Comparison of ENCODE assay signal across 22 cellular contexts in genomic region chr17:14690704-14691103, GRCh38.
DNase-seq lines count a peak whose midpoint lies in the region; ATAC-seq, FAIRE-seq and TF ChIP-seq lines count a peak whose summit lies in the region.
"Had no signal": no experiment of that assay in that cellular context is flagged by ENCODE, and none has a peak within 500 bp of the region (broad histone marks: within the 10 kb centered on the region; RNA-seq: fewer than 3 reads in every experiment).

No MANE protein-coding gene starts in this region.

- H3K4me1 ChIP-seq in HEK293 (ENCODE audit: control insufficient read depth, insufficient read depth, low read length) (no peaks in the 10 kb centered on the region), pancreas (no peaks in the 10 kb centered on the region)
- H3K4me1 ChIP-seq: Caco-2 had no signal

- DNase-seq in frontal cortex (ENCODE audit: low spot score in 2 of 2) (no peak), pancreas (no peak), NCI-H2196 treated with DMSO at 0.1 percent for 48 hours (lab: John Stamatoyannopoulos, UW; ENCODE audit: unreplicated experiment) (no peak)
- DNase-seq in activated naive CD4-positive, alpha-beta T cell treated with anti-CD3 and anti-CD28 coated beads, Interleukin-2, amount 10 ng/mL, durations not matched to agents 7 days and 5 days, result no peak
- DNase-seq: 8988T; Caco-2; CD4-positive, CD25-positive, alpha-beta regulatory T cell; CD8-positive, alpha-beta T cell; DMS153; DND-41; GDM1; GOT3; HCEC 1CT had no signal

- CTCF ChIA-PET in HEK293 (lab: Yijun Ruan, JAX), result no interaction called here
- CTCF ChIA-PET in activated naive CD4-positive, alpha-beta T cell treated with anti-CD3 and anti-CD28 coated beads, Interleukin-2, amount 10 ng/mL, durations not matched to agents 7 days and 5 days (lab: Charles Lee), result no interaction called here

- POLR2A ChIA-PET in HEK293 (lab: Yijun Ruan, JAX), result no interaction called here

- no peak overlapping the region for H3K27ac Mint-ChIP-seq in activated naive CD4-positive, alpha-beta T cell treated with anti-CD3 and anti-CD28 coated beads, Interleukin-2, amount 10 ng/mL, durations not matched to agents 7 days and 5 days
- H3K27ac Mint-ChIP-seq: B cell; CD4-positive, CD25-positive, alpha-beta regulatory T cell; CD8-positive, alpha-beta T cell had no signal

- 0 out of 3 replicates have a peak, but pooled peaks cover 0 to 5% of the 10 kb centered on the region in 2 experiments for H3K36me3 ChIP-seq in HEK293 (ENCODE audit: control insufficient read depth in 2 of 2, insufficient read depth in 1 of 2, low read length in 2 of 2)
- no peaks in the 10 kb centered on the region for H3K36me3 ChIP-seq in pancreas
- H3K36me3 ChIP-seq: BLaER1 had no signal

- H3K27me3 ChIP-seq in pancreas, result no peaks in the 10 kb centered on the region
- H3K27me3 ChIP-seq: BLaER1 had no signal

- no peak overlapping the region for H3K4me3 Mint-ChIP-seq in activated naive CD4-positive, alpha-beta T cell treated with anti-CD3 and anti-CD28 coated beads, Interleukin-2, amount 10 ng/mL, durations not matched to agents 7 days and 5 days
- H3K4me3 Mint-ChIP-seq: B cell; CD4-positive, CD25-positive, alpha-beta regulatory T cell; CD8-positive, alpha-beta T cell had no signal

- 35 to 45% methylated on average over 2 of the region's 2 CpGs for WGBS in pancreas, 2 donors

- H3K4me3 ChIP-seq in HEK293 (ENCODE audit: low read depth, low read length), result no peak overlapping the region
- no peak overlapping the region for H3K4me3 ChIP-seq in pancreas
- H3K4me3 ChIP-seq: BLaER1 had no signal

- H3K4me1 Mint-ChIP-seq in activated naive CD4-positive, alpha-beta T cell treated with anti-CD3 and anti-CD28 coated beads, Interleukin-2, amount 10 ng/mL, durations not matched to agents 7 days and 5 days, result no peaks in the 10 kb centered on the region
- H3K4me1 Mint-ChIP-seq: B cell had no signal

- FAIRE-seq in A204.1 (lab: Jason Lieb, UNC), result peak; percentile 83
- FAIRE-seq in frontal cortex (lab: Jason Lieb, UNC), result peak; percentile 94
- FAIRE-seq in pancreas (lab: Jason Lieb, UNC), result peak; percentile 54
- FAIRE-seq: GM12891, GM18507, H54 had no signal

- intact Hi-C loops in pancreas (cut with DNase I), result no loop called here

- H3K27me3 Mint-ChIP-seq in activated naive CD4-positive, alpha-beta T cell treated with anti-CD3 and anti-CD28 coated beads, Interleukin-2, amount 10 ng/mL, durations not matched to agents 7 days and 5 days, result no peaks in the 10 kb centered on the region

- H3K27ac ChIP-seq in HEK293 (ENCODE audit: extremely low read depth, low read depth, low read length) (no peak overlapping the region), pancreas (no peak overlapping the region)
- H3K27ac ChIP-seq: BLaER1, C4-2B had no signal

- ATAC-seq in pancreas (no peak), HG03457 (IDR thresholded peaks at IDR 0.05; ENCODE audit: unreplicated experiment) (no peak)
- ATAC-seq: CD8-positive, alpha-beta T cell had no signal

- no peak for TF ChIP-seq CTCF in HEK293 (tag by site-specific recombination; IDR thresholded peaks at IDR 0.05)
- TF ChIP-seq CTCF in pancreas (IDR thresholded peaks at IDR 0.05), result no peak

- no peaks in the 10 kb centered on the region; the same call in 1 of the 2 replicates for H3K9me3 ChIP-seq in HEK293 (ENCODE audit: control insufficient read depth, insufficient read depth, low read depth, low read length)
- no peaks in the 10 kb centered on the region for H3K9me3 ChIP-seq in pancreas
- H3K9me3 ChIP-seq: Caco-2 had no signal

- H3K9me3 Mint-ChIP-seq in activated naive CD4-positive, alpha-beta T cell treated with anti-CD3 and anti-CD28 coated beads, Interleukin-2, amount 10 ng/mL, durations not matched to agents 7 days and 5 days, result no peaks in the 10 kb centered on the region

- no peaks in the 10 kb centered on the region for H3K36me3 Mint-ChIP-seq in activated naive CD4-positive, alpha-beta T cell treated with anti-CD3 and anti-CD28 coated beads, Interleukin-2, amount 10 ng/mL, durations not matched to agents 7 days and 5 days
- H3K36me3 Mint-ChIP-seq: CD4-positive, CD25-positive, alpha-beta regulatory T cell had no signal

TF ChIP-seq in HEK293, 187 proteins besides CTCF, POLR2A, EP300 and RAD21:
- TF ChIP-seq ATF2 (tag by site-specific recombination; IDR thresholded peaks at IDR 0.05; ENCODE audit: low read depth) (peak; percentile 60), ZNF623 (tag by site-specific recombination; IDR thresholded peaks at IDR 0.05) (no peak)
